8 cellular contexts compared by ENCODE assay signal in genomic region chr7:130961128-130961601, GRCh38.
DNase-seq lines count a peak whose midpoint lies in the region; ATAC-seq and TF ChIP-seq lines count a peak whose summit lies in the region.

No MANE protein-coding gene starts in this region.

- H3K9me3 Mint-ChIP-seq in GM23338 = peaks cover 9% of the 10 kb centered on the region; the same call in 2 of the 3 replicates
- H3K9me3 Mint-ChIP-seq in activated CD8-positive, alpha-beta T cell treated with anti-CD3 and anti-CD28 coated beads, Interleukin-2, amount 10 ng/mL, durations not matched to agents 7 days and 5 days (ENCODE audit: insufficient read depth) = no peaks in the 10 kb centered on the region

- peak overlapping the region; percentile 9; the same call in 1 of the 2 replicates for H3K27ac ChIP-seq in GM23338 (ENCODE audit: low read depth)
- no peak overlapping the region for H3K27ac ChIP-seq in WERI-Rb-1

- H3K36me3 ChIP-seq in GM23338 (ENCODE audit: insufficient read depth) (no peaks in the 10 kb centered on the region; the same call in 1 of the 2 replicates), WERI-Rb-1 (no peaks in the 10 kb centered on the region)

- H2AFZ ChIP-seq in GM23338 = no peak overlapping the region

- no peak overlapping the region for H3K4me2 ChIP-seq in GM23338

- H3K9me3 ChIP-seq in WERI-Rb-1 (ENCODE audit: severe bottlenecking) = no peaks in the 10 kb centered on the region

- 0 out of 2 replicates have a peak, but pooled peaks cover 5% of the 10 kb centered on the region for H3K79me2 ChIP-seq in GM23338 (replicated peaks; ENCODE audit: insufficient read depth)

- no peaks in the 10 kb centered on the region for H3K27me3 ChIP-seq in GM23338 (ENCODE audit: insufficient read depth)
- H3K27me3 ChIP-seq in WERI-Rb-1 (ENCODE audit: insufficient read depth, low read depth, severe bottlenecking) = no peaks in the 10 kb centered on the region

- no peak for ATAC-seq in GM23338
- peak; percentile 88 for ATAC-seq in activated CD8-positive, alpha-beta T cell treated with anti-CD3 and anti-CD28 coated beads, Interleukin-2, amount 10 ng/mL, durations not matched to agents 7 days and 5 days

- no peak overlapping the region for H3K4me3 Mint-ChIP-seq in GM23338
- peak overlapping the region; percentile 91 for H3K4me3 Mint-ChIP-seq in activated CD8-positive, alpha-beta T cell treated with anti-CD3 and anti-CD28 coated beads, Interleukin-2, amount 10 ng/mL, durations not matched to agents 7 days and 5 days

- DNase-seq in GM12864 (ENCODE audit: low read depth) = peak; percentile 93
- DNase-seq in GM23338 (ENCODE audit: low spot score) = no peak
- peak; percentile 94 for DNase-seq in M059J (ENCODE audit: low read depth)
- DNase-seq in activated CD8-positive, alpha-beta T cell treated with anti-CD3 and anti-CD28 coated beads, Interleukin-2, amount 10 ng/mL, durations not matched to agents 7 days and 5 days = peak; percentile 90
- DNase-seq in fibroblast of the aortic adventitia (ENCODE audit: low read depth) = peak; percentile 84
- DNase-seq in stimulated activated CD8-positive, alpha-beta memory T cell treated with anti-CD3 and anti-CD28 coated beads, Interleukin-2, amount 100 ng/mL, for 48 hours (ENCODE audit: low read depth in 2 of 2) = peak; percentile 38 to 62
- DNase-seq in NCI-H2171 treated with DMSO at 0.1 percent for 48 hours (lab: John Stamatoyannopoulos, UW) = no peak
- DNase-seq in WERI-Rb-1 = no peak

- TF ChIP-seq CTCF in GM12864 (IDR thresholded peaks at IDR 0.05; ENCODE audit: low read depth, low read length, missing control alignments) (no peak), GM23338 (conservative IDR thresholded peaks at IDR 0.05; ENCODE audit: low read depth in 2 of 2) (no peak), fibroblast of the aortic adventitia (IDR thresholded peaks at IDR 0.05; ENCODE audit: insufficient read depth, low read length) (no peak), WERI-Rb-1 (IDR thresholded peaks at IDR 0.05; ENCODE audit: low read depth, low read length) (no peak)

- H3F3A ChIP-seq in GM23338 (replicated peaks; ENCODE audit: low read depth) = no peaks in the 10 kb centered on the region

- peaks cover 30% of the 10 kb centered on the region for H3K36me3 Mint-ChIP-seq in GM23338 (ENCODE audit: low read depth)
- H3K36me3 Mint-ChIP-seq in activated CD8-positive, alpha-beta T cell treated with anti-CD3 and anti-CD28 coated beads, Interleukin-2, amount 10 ng/mL, durations not matched to agents 7 days and 5 days (ENCODE audit: low read depth) = peaks cover 44% of the 10 kb centered on the region

- CTCF ChIA-PET in activated CD8-positive, alpha-beta T cell treated with anti-CD3 and anti-CD28 coated beads, Interleukin-2, amount 10 ng/mL, durations not matched to agents 7 days and 5 days (lab: Charles Lee) = interaction anchor here (0.5 to 7.2 kb wide), 23 partner anchors 10 to 148 kb away, joined by 3 to 75 read pairs (median 10); no protein-coding TSS in a partner anchor

- peaks cover 7% of the 10 kb centered on the region for H3K27me3 Mint-ChIP-seq in GM23338 (ENCODE audit: insufficient read depth, low read depth, poor library complexity)
- no peaks in the 10 kb centered on the region for H3K27me3 Mint-ChIP-seq in activated CD8-positive, alpha-beta T cell treated with anti-CD3 and anti-CD28 coated beads, Interleukin-2, amount 10 ng/mL, durations not matched to agents 7 days and 5 days (ENCODE audit: low read depth)

- H3K4me3 ChIP-seq in GM12864 (ENCODE audit: low read depth, low read length) (peak overlapping the region; percentile 89), GM23338 (no peak overlapping the region), fibroblast of the aortic adventitia (ENCODE audit: low read depth, low read length) (peak overlapping the region; percentile 52), WERI-Rb-1 (ENCODE audit: low read depth, low read length) (no peak overlapping the region)

- peaks cover 7% of the 10 kb centered on the region; the same call in 1 of the 2 replicates for H3K4me1 ChIP-seq in GM23338 (ENCODE audit: insufficient read depth)

- no peaks in the 10 kb centered on the region for H3K9me2 ChIP-seq in GM23338 (ENCODE audit: insufficient read depth)

- POLR2A ChIA-PET in activated CD8-positive, alpha-beta T cell treated with anti-CD3 and anti-CD28 coated beads, Interleukin-2, amount 10 ng/mL, durations not matched to agents 7 days and 5 days (lab: Charles Lee) = interaction anchor here (0.7 to 7.7 kb wide), 23 partner anchors 9 to 275 kb away, joined by 3 to 105 read pairs (median 5); no protein-coding TSS in a partner anchor

- no peaks in the 10 kb centered on the region; the same call in 1 of the 2 replicates for H4K20me1 ChIP-seq in GM23338 (replicated peaks; ENCODE audit: insufficient read depth)

- peaks cover 16% of the 10 kb centered on the region for H3K4me1 Mint-ChIP-seq in GM23338
- H3K4me1 Mint-ChIP-seq in activated CD8-positive, alpha-beta T cell treated with anti-CD3 and anti-CD28 coated beads, Interleukin-2, amount 10 ng/mL, durations not matched to agents 7 days and 5 days (ENCODE audit: low read depth) = peaks cover 48% of the 10 kb centered on the region

- peak overlapping the region; percentile 49 for H3K27ac Mint-ChIP-seq in GM23338
- peak overlapping the region; percentile 99 for H3K27ac Mint-ChIP-seq in activated CD8-positive, alpha-beta T cell treated with anti-CD3 and anti-CD28 coated beads, Interleukin-2, amount 10 ng/mL, durations not matched to agents 7 days and 5 days

TF ChIP-seq in GM23338, 12 proteins besides CTCF, POLR2A, EP300 and RAD21 (continues in another document):
- TF ChIP-seq ETS1 (IDR thresholded peaks at IDR 0.05) (no peak), ZNF114 (CRISPR knock-in tag; IDR thresholded peaks at IDR 0.05) (no peak), ZNF462 (CRISPR knock-in tag; IDR thresholded peaks at IDR 0.05) (no peak), CREB1 (CRISPR knock-in tag; IDR thresholded peaks at IDR 0.05; ENCODE audit: low read depth) (no peak)

Comparison
In these comparisons a context has a peak if more than half of its experiments do, and no peak if none do; other contexts are left out.
1. DNase-seq: peak in GM12864 (single experiment), M059J (single experiment), activated CD8-positive, alpha-beta T cell treated with anti-CD3 and anti-CD28 coated beads, Interleukin-2, amount 10 ng/mL, durations not matched to agents 7 days and 5 days (single experiment), fibroblast of the aortic adventitia (single experiment) and stimulated activated CD8-positive, alpha-beta memory T cell treated with anti-CD3 and anti-CD28 coated beads, Interleukin-2, amount 100 ng/mL, for 48 hours (2 of 2); none in GM23338 (single experiment), NCI-H2171 treated with DMSO at 0.1 percent for 48 hours (single experiment) and WERI-Rb-1 (single experiment).
2. H3K4me3 ChIP-seq: peak in GM12864 (single experiment) and fibroblast of the aortic adventitia (single experiment); none in GM23338 (single experiment) and WERI-Rb-1 (single experiment).